1 cellular context compared by ENCODE assay signal in the genomic region with DNA sequence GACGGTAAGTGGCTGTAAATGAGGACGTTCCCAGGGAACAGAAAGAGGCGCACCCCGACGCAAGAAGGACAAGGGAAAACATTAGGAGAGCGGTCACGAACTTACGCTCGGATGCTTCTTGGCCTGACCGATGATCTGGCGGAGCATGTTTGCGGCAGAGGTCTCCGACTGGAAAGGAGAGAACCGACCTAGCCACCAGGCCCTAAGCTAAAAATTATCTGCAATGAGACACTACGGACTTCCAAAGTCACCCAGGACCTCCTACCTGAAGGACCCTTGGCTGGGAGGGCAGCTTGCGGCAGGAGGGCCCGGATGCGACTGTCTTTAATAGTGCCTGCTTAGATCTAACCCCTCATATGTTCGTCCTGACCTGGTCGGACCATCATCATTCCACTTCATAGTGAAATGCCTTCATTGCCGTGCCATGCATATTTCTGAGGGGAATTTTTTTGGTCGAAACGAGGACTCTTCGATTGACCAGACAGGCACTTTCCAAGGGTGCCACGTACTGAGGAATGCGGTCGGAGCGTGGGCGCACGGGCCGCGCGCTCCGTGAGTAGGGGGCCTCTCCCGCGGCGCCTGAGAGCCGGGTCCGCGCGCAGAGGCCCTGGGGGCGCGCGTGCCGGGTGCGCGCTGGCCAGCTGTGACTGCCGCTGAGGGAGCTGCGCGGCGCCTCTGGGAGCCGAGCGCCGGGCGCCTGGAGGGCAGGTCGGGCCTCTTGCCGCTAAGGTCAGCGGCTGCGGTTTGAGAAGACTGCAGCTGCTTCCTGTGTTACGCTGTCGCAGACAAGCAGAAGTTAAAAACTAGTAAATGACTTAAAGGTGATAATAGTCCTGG.
A peak's percentile ranks its signal among the peaks of the same experiment; 100 is the strongest.
TF ChIP-seq lines count a peak whose summit lies in the region.

No MANE protein-coding gene starts in this region.

TF ChIP-seq in K562, 482 proteins besides CTCF, POLR2A, EP300 and RAD21 (continued from another document and continues in another):
- TF ChIP-seq, protein P1, sequence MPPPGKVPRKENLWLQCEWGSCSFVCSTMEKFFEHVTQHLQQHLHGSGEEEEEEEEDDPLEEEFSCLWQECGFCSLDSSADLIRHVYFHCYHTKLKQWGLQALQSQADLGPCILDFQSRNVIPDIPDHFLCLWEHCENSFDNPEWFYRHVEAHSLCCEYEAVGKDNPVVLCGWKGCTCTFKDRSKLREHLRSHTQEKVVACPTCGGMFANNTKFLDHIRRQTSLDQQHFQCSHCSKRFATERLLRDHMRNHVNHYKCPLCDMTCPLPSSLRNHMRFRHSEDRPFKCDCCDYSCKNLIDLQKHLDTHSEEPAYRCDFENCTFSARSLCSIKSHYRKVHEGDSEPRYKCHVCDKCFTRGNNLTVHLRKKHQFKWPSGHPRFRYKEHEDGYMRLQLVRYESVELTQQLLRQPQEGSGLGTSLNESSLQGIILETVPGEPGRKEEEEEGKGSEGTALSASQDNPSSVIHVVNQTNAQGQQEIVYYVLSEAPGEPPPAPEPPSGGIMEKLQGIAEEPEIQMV (tag; conservative IDR thresholded peaks at IDR 0.05; ENCODE audit: low read depth), result no peak
- TF ChIP-seq ZNF165 (CRISPR knock-in tag; IDR thresholded peaks at IDR 0.05; ENCODE audit: borderline replicate concordance), result 0 out of 2 replicates have a peak, but pooled peaks have one; percentile 50
- no peak for TF ChIP-seq NUFIP1 (IDR thresholded peaks at IDR 0.05; ENCODE audit: partially characterized antibody)
- TF ChIP-seq, protein P2, sequence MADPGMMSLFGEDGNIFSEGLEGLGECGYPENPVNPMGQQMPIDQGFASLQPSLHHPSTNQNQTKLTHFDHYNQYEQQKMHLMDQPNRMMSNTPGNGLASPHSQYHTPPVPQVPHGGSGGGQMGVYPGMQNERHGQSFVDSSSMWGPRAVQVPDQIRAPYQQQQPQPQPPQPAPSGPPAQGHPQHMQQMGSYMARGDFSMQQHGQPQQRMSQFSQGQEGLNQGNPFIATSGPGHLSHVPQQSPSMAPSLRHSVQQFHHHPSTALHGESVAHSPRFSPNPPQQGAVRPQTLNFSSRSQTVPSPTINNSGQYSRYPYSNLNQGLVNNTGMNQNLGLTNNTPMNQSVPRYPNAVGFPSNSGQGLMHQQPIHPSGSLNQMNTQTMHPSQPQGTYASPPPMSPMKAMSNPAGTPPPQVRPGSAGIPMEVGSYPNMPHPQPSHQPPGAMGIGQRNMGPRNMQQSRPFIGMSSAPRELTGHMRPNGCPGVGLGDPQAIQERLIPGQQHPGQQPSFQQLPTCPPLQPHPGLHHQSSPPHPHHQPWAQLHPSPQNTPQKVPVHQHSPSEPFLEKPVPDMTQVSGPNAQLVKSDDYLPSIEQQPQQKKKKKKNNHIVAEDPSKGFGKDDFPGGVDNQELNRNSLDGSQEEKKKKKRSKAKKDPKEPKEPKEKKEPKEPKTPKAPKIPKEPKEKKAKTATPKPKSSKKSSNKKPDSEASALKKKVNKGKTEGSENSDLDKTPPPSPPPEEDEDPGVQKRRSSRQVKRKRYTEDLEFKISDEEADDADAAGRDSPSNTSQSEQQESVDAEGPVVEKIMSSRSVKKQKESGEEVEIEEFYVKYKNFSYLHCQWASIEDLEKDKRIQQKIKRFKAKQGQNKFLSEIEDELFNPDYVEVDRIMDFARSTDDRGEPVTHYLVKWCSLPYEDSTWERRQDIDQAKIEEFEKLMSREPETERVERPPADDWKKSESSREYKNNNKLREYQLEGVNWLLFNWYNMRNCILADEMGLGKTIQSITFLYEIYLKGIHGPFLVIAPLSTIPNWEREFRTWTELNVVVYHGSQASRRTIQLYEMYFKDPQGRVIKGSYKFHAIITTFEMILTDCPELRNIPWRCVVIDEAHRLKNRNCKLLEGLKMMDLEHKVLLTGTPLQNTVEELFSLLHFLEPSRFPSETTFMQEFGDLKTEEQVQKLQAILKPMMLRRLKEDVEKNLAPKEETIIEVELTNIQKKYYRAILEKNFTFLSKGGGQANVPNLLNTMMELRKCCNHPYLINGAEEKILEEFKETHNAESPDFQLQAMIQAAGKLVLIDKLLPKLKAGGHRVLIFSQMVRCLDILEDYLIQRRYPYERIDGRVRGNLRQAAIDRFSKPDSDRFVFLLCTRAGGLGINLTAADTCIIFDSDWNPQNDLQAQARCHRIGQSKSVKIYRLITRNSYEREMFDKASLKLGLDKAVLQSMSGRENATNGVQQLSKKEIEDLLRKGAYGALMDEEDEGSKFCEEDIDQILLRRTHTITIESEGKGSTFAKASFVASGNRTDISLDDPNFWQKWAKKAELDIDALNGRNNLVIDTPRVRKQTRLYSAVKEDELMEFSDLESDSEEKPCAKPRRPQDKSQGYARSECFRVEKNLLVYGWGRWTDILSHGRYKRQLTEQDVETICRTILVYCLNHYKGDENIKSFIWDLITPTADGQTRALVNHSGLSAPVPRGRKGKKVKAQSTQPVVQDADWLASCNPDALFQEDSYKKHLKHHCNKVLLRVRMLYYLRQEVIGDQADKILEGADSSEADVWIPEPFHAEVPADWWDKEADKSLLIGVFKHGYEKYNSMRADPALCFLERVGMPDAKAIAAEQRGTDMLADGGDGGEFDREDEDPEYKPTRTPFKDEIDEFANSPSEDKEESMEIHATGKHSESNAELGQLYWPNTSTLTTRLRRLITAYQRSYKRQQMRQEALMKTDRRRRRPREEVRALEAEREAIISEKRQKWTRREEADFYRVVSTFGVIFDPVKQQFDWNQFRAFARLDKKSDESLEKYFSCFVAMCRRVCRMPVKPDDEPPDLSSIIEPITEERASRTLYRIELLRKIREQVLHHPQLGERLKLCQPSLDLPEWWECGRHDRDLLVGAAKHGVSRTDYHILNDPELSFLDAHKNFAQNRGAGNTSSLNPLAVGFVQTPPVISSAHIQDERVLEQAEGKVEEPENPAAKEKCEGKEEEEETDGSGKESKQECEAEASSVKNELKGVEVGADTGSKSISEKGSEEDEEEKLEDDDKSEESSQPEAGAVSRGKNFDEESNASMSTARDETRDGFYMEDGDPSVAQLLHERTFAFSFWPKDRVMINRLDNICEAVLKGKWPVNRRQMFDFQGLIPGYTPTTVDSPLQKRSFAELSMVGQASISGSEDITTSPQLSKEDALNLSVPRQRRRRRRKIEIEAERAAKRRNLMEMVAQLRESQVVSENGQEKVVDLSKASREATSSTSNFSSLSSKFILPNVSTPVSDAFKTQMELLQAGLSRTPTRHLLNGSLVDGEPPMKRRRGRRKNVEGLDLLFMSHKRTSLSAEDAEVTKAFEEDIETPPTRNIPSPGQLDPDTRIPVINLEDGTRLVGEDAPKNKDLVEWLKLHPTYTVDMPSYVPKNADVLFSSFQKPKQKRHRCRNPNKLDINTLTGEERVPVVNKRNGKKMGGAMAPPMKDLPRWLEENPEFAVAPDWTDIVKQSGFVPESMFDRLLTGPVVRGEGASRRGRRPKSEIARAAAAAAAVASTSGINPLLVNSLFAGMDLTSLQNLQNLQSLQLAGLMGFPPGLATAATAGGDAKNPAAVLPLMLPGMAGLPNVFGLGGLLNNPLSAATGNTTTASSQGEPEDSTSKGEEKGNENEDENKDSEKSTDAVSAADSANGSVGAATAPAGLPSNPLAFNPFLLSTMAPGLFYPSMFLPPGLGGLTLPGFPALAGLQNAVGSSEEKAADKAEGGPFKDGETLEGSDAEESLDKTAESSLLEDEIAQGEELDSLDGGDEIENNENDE (IDR thresholded peaks at IDR 0.05; ENCODE audit: low read depth, low read length), result no peak
- TF ChIP-seq, protein P3, sequence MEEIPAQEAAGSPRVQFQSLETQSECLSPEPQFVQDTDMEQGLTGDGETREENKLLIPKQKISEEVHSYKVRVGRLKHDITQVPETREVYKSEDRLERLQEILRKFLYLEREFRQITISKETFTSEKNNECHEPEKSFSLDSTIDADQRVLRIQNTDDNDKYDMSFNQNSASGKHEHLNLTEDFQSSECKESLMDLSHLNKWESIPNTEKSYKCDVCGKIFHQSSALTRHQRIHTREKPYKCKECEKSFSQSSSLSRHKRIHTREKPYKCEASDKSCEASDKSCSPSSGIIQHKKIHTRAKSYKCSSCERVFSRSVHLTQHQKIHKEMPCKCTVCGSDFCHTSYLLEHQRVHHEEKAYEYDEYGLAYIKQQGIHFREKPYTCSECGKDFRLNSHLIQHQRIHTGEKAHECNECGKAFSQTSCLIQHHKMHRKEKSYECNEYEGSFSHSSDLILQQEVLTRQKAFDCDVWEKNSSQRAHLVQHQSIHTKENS (CRISPR knock-in tag; IDR thresholded peaks at IDR 0.05), result no peak
- TF ChIP-seq, protein P4, sequence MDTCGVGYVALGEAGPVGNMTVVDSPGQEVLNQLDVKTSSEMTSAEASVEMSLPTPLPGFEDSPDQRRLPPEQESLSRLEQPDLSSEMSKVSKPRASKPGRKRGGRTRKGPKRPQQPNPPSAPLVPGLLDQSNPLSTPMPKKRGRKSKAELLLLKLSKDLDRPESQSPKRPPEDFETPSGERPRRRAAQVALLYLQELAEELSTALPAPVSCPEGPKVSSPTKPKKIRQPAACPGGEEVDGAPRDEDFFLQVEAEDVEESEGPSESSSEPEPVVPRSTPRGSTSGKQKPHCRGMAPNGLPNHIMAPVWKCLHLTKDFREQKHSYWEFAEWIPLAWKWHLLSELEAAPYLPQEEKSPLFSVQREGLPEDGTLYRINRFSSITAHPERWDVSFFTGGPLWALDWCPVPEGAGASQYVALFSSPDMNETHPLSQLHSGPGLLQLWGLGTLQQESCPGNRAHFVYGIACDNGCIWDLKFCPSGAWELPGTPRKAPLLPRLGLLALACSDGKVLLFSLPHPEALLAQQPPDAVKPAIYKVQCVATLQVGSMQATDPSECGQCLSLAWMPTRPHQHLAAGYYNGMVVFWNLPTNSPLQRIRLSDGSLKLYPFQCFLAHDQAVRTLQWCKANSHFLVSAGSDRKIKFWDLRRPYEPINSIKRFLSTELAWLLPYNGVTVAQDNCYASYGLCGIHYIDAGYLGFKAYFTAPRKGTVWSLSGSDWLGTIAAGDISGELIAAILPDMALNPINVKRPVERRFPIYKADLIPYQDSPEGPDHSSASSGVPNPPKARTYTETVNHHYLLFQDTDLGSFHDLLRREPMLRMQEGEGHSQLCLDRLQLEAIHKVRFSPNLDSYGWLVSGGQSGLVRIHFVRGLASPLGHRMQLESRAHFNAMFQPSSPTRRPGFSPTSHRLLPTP (IDR thresholded peaks at IDR 0.05; ENCODE audit: borderline replicate concordance, extremely low read depth, insufficient read length), result no peak
- TF ChIP-seq EHMT2 (IDR thresholded peaks at IDR 0.05), result no peak
- TF ChIP-seq ZFP36 (IDR thresholded peaks at IDR 0.05; ENCODE audit: low read depth, low read length, partially characterized antibody), result peak; percentile 34
- no peak; the same call in 1 of the 2 replicates for TF ChIP-seq ELF1 (tag; IDR thresholded peaks at IDR 0.05)
- TF ChIP-seq COPS2 (conservative IDR thresholded peaks at IDR 0.05), result no peak
- no peak for TF ChIP-seq ZNF263 (CRISPR knock-in tag; IDR thresholded peaks at IDR 0.05; ENCODE audit: borderline replicate concordance)
- TF ChIP-seq SPI1 (IDR thresholded peaks at IDR 0.05; ENCODE audit: borderline replicate concordance, low read depth, low read length), result no peak
- peak; percentile 81 for TF ChIP-seq LCOR (CRISPR knock-in tag; IDR thresholded peaks at IDR 0.05)
- no peak; the same call in 1 of the 2 replicates for TF ChIP-seq NCOA1 (IDR thresholded peaks at IDR 0.05; ENCODE audit: low read depth)
- TF ChIP-seq SIN3A (IDR thresholded peaks at IDR 0.05; ENCODE audit: borderline replicate concordance in 2 of 2, control insufficient read depth in 1 of 2, low read depth in 2 of 2, low read length in 2 of 2), result peak; percentile 83 to 85; a peak in 2 of 4 replicates
- TF ChIP-seq PHF21A (IDR thresholded peaks at IDR 0.05; ENCODE audit: borderline replicate concordance, low read depth), result no peak
- TF ChIP-seq, protein P5, sequence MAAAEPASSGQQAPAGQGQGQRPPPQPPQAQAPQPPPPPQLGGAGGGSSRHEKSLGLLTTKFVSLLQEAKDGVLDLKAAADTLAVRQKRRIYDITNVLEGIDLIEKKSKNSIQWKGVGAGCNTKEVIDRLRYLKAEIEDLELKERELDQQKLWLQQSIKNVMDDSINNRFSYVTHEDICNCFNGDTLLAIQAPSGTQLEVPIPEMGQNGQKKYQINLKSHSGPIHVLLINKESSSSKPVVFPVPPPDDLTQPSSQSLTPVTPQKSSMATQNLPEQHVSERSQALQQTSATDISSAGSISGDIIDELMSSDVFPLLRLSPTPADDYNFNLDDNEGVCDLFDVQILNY (CRISPR knock-in tag; IDR thresholded peaks at IDR 0.05), result no peak
- TF ChIP-seq LARP7 (IDR thresholded peaks at IDR 0.05), result no peak
- TF ChIP-seq SMARCE1 (IDR thresholded peaks at IDR 0.05), result 0 out of 2 replicates have a peak, but pooled peaks have one; percentile 29
- no peak for TF ChIP-seq NFYB (IDR thresholded peaks at IDR 0.05; ENCODE audit: extremely low read depth, insufficient read length)
- no peak for TF ChIP-seq ZC3H8 (IDR thresholded peaks at IDR 0.05)
- no peak for TF ChIP-seq SAFB2 (IDR thresholded peaks at IDR 0.05; ENCODE audit: borderline replicate concordance, low read depth, low read length, severe bottlenecking)
- no peak for TF ChIP-seq PHB2 (IDR thresholded peaks at IDR 0.05; ENCODE audit: low read depth)
- TF ChIP-seq, protein P6, sequence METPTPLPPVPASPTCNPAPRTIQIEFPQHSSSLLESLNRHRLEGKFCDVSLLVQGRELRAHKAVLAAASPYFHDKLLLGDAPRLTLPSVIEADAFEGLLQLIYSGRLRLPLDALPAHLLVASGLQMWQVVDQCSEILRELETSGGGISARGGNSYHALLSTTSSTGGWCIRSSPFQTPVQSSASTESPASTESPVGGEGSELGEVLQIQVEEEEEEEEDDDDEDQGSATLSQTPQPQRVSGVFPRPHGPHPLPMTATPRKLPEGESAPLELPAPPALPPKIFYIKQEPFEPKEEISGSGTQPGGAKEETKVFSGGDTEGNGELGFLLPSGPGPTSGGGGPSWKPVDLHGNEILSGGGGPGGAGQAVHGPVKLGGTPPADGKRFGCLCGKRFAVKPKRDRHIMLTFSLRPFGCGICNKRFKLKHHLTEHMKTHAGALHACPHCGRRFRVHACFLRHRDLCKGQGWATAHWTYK (CRISPR knock-in tag; IDR thresholded peaks at IDR 0.05), result peak; percentile 51; the same call in 1 of the 2 replicates
- peak; percentile 55; the same call in 1 of the 2 replicates for TF ChIP-seq SMAD3 (CRISPR knock-in tag; conservative IDR thresholded peaks at IDR 0.05)
- TF ChIP-seq PRPF4 (IDR thresholded peaks at IDR 0.05; ENCODE audit: insufficient read depth, low read depth, low read length, poor library complexity, severe bottlenecking), result no peak
- TF ChIP-seq GATA2 (CRISPR knock-in tag; IDR thresholded peaks at IDR 0.05), result no peak
- no peak for TF ChIP-seq NCOA4 (IDR thresholded peaks at IDR 0.05; ENCODE audit: partially characterized antibody)
- TF ChIP-seq TAF9B (IDR thresholded peaks at IDR 0.05; ENCODE audit: partially characterized antibody), result peak; percentile 89
